Comparison of ENCODE assay signal across 1 cellular context in the genomic region with DNA sequence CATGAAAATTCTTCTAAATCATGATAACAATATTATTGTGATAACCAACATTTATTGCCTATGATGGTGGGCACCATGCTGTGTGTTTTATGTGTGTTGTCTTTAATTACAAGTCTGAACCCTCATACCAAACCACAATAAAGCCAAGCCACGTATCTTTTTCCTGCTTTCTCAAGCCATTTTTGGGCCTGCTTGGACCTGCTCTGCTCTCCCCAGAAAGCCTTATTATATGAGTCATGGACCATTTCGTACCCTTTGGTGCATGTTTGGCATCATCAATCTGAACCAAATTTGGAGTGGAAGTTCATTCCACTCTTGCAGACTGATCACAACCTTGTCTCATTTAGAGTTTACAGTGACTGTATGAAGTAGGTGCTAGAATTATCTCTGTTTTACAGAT.
TF ChIP-seq lines count a peak whose summit lies in the region.

No MANE protein-coding gene starts in this region.

TF ChIP-seq in GM12878, 131 proteins besides CTCF, POLR2A, EP300 and RAD21 (continued from another document):
- TF ChIP-seq, protein P1, sequence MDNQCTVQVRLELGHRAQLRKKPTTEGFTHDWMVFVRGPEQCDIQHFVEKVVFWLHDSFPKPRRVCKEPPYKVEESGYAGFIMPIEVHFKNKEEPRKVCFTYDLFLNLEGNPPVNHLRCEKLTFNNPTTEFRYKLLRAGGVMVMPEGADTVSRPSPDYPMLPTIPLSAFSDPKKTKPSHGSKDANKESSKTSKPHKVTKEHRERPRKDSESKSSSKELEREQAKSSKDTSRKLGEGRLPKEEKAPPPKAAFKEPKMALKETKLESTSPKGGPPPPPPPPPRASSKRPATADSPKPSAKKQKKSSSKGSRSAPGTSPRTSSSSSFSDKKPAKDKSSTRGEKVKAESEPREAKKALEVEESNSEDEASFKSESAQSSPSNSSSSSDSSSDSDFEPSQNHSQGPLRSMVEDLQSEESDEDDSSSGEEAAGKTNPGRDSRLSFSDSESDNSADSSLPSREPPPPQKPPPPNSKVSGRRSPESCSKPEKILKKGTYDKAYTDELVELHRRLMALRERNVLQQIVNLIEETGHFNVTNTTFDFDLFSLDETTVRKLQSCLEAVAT (IDR thresholded peaks at IDR 0.05), result no peak
- TF ChIP-seq SMAD5 (IDR thresholded peaks at IDR 0.05; ENCODE audit: low read depth) (no peak), FOXM1 (IDR thresholded peaks at IDR 0.05; ENCODE audit: low read depth, low read length) (no peak), KAT2A (conservative IDR thresholded peaks at IDR 0.05; ENCODE audit: control insufficient read depth, low read depth, low read length) (no peak), NFIC (IDR thresholded peaks at IDR 0.05; ENCODE audit: low read depth, low read length) (no peak), FOXK2 (IDR thresholded peaks at IDR 0.05) (no peak), MYC (IDR thresholded peaks at IDR 0.05; ENCODE audit: insufficient read depth, insufficient read length, insufficient replicate concordance, low read length, severe bottlenecking) (no peak)
- TF ChIP-seq, protein P2, sequence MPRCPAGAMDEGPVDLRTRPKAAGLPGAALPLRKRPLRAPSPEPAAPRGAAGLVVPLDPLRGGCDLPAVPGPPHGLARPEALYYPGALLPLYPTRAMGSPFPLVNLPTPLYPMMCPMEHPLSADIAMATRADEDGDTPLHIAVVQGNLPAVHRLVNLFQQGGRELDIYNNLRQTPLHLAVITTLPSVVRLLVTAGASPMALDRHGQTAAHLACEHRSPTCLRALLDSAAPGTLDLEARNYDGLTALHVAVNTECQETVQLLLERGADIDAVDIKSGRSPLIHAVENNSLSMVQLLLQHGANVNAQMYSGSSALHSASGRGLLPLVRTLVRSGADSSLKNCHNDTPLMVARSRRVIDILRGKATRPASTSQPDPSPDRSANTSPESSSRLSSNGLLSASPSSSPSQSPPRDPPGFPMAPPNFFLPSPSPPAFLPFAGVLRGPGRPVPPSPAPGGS (IDR thresholded peaks at IDR 0.05; ENCODE audit: borderline replicate concordance, insufficient read depth, low read depth, low read length, poor library complexity, severe bottlenecking), result no peak
- TF ChIP-seq, protein P3, sequence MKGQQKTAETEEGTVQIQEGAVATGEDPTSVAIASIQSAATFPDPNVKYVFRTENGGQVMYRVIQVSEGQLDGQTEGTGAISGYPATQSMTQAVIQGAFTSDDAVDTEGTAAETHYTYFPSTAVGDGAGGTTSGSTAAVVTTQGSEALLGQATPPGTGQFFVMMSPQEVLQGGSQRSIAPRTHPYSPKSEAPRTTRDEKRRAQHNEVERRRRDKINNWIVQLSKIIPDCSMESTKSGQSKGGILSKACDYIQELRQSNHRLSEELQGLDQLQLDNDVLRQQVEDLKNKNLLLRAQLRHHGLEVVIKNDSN (IDR thresholded peaks at IDR 0.05; ENCODE audit: borderline replicate concordance, extremely low read length, insufficient read depth, low read depth, low read length), result no peak
